ENCODE assay signal across 8 cellular contexts in genomic region chr13:23695711-23696512, GRCh38.
DNase-seq lines count a peak whose midpoint lies in the region; ATAC-seq and TF ChIP-seq lines count a peak whose summit lies in the region.

No MANE protein-coding gene starts in this region.

- H3K9me3 ChIP-seq in effector memory CD4-positive, alpha-beta T cell (ENCODE audit: control insufficient read depth, low read length): no peaks in the 10 kb centered on the region

- no peaks in the 10 kb centered on the region for H3K27me3 ChIP-seq in effector memory CD4-positive, alpha-beta T cell (replicated peaks; ENCODE audit: control insufficient read depth, insufficient read depth, low read length, poor library complexity, severe bottlenecking)

- H3K4me1 ChIP-seq in effector memory CD4-positive, alpha-beta T cell (ENCODE audit: control insufficient read depth, insufficient read depth, low read length, poor library complexity, severe bottlenecking): peaks cover 11% of the 10 kb centered on the region

- H3K36me3 ChIP-seq in effector memory CD4-positive, alpha-beta T cell (ENCODE audit: control insufficient read depth, insufficient read depth, low read length): no peaks in the 10 kb centered on the region

- in situ Hi-C loops in GM13976 (cut with MboI; ENCODE audit: low sequenced_read_pairs, unreplicated experiment): no loop called here

- no peak for TF ChIP-seq CTCF in GM13976 (IDR thresholded peaks at IDR 0.05; ENCODE audit: borderline replicate concordance, control extremely low read depth, extremely low read depth, insufficient read depth, missing control alignments)

- H3K4me3 ChIP-seq in effector memory CD4-positive, alpha-beta T cell (ENCODE audit: insufficient read depth, low read depth, low read length, poor library complexity, severe bottlenecking): peak overlapping the region; percentile 45

- DNase-seq in GM13976 (ENCODE audit: low spot score): peak; percentile 86
- peak; percentile 65 for DNase-seq in activated CD4-positive, CD25-positive, alpha-beta regulatory T cell treated with anti-CD3 and anti-CD28 coated beads, Interleukin-2, amount 50 U/mL, for 72 hours
- peak in 2 of 3 donors; percentile 16 to 25 for DNase-seq in effector memory CD4-positive, alpha-beta T cell
- peak; percentile 49 to 53 for DNase-seq in stimulated activated CD4-positive, alpha-beta T cell treated with anti-CD3 and anti-CD28 coated beads, Interleukin-2, amount 100 ng/mL, for 24 hours
- no peak for DNase-seq in occipital lobe (lab: John Stamatoyannopoulos, UW)
- DNase-seq in NCI-H187 treated with DMSO at 0.1 percent for 48 hours (lab: John Stamatoyannopoulos, UW): no peak
- no peak for DNase-seq in putamen (ENCODE audit: low spot score)

- peak; percentile 87 for ATAC-seq in HG02798 (IDR thresholded peaks at IDR 0.05; ENCODE audit: poor library complexity, unreplicated experiment)

- H3K27ac ChIP-seq in effector memory CD4-positive, alpha-beta T cell (ENCODE audit: insufficient read depth, low read length, poor library complexity, severe bottlenecking): peak overlapping the region; percentile 45

Comparison
In these comparisons a context has a peak if more than half of its experiments do, and no peak if none do; other contexts are left out.
1. DNase-seq: peak in GM13976 (single experiment), activated CD4-positive, CD25-positive, alpha-beta regulatory T cell treated with anti-CD3 and anti-CD28 coated beads, Interleukin-2, amount 50 U/mL, for 72 hours (single experiment), effector memory CD4-positive, alpha-beta T cell (2 of 3) and stimulated activated CD4-positive, alpha-beta T cell treated with anti-CD3 and anti-CD28 coated beads, Interleukin-2, amount 100 ng/mL, for 24 hours (2 of 2); none in occipital lobe (single experiment), NCI-H187 treated with DMSO at 0.1 percent for 48 hours (single experiment) and putamen (single experiment).